In the genomic region with DNA sequence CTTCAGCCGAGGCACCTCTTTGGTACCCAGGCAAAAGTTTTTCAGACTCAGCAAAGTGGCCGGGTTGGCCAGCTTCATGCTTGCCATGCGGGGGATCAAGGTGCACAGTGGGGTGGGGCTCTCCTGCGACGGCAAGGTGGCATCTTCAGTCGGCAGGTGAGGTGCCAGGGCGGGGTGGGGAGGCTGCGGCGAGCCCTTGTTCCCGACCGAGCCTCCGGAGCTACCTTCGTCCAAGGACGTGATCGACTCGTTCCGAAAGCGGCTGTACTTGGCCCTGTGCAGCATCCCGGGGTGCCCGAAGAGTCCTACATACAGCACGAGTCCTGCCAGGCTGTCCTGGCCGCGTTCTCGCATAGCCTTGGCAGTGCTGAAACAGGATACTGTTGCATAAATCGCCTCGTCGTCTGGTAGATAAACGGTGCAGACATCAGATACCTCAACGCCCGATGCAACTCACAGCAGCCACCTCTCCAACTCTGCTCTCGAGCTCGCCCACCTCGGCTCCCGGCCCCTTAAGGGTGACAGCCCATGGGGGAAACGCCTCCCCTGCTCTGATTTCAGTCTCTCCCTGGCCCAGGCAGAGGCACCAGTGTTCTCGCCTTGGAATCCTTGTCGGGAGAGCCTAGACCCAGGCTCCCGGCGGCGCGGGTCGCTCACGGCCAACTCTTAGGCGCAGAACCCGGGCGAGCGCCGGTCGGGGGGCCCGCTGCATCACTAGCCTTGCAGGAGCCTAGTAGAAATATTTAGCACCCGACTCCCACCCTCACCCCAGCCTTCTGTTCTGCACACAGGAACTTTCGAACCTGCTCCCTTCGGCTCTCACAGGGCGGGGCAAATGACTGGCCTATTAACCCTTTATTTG, we compare ENCODE assay signal across 8 cellular contexts. TPM values are rescaled to one million over a fixed set of nuclear protein-coding genes. Genes with fewer than 3 reads are reported as not detected.
DNase-seq lines count a peak whose midpoint lies in the region; ATAC-seq and TF ChIP-seq lines count a peak whose summit lies in the region.

No MANE protein-coding gene starts in this region.

- ATAC-seq in GM21723 (IDR thresholded peaks at IDR 0.05; ENCODE audit: unreplicated experiment), result peak; percentile 12
- ATAC-seq in activated B cell treated with CpG ODN at 0.5 μM for 24 hours (ENCODE audit: low read depth), result peak; percentile 31
- no peak for ATAC-seq in HG02588 (IDR thresholded peaks at IDR 0.05; ENCODE audit: unreplicated experiment)
- ATAC-seq in HG02763 (IDR thresholded peaks at IDR 0.05; ENCODE audit: unreplicated experiment), result no peak

- H3K27ac ChIP-seq in AG04450 (ENCODE audit: low read depth, low read length), result peak overlapping the region; percentile 62

- DNase-seq in AG04450 (ENCODE audit: low read depth, low spot score) (no peak), activated B cell treated with CpG ODN at 0.5 μM for 24 hours (no peak), foreskin fibroblast (peak; percentile 47 to 77), occipital lobe (lab: John Stamatoyannopoulos, UW) (peak; percentile 13), SIG-M5 treated with dmso at 0.1 percent for 504 hours (lab: John Stamatoyannopoulos, UW; ENCODE audit: unreplicated experiment) (no peak)

- H3K4me3 Mint-ChIP-seq in activated B cell treated with CpG ODN at 0.5 μM for 24 hours, result peak overlapping the region; percentile 79

- H3K36me3 Mint-ChIP-seq in activated B cell treated with CpG ODN at 0.5 μM for 24 hours (ENCODE audit: low read depth), result no peaks in the 10 kb centered on the region

- H3K4me1 Mint-ChIP-seq in activated B cell treated with CpG ODN at 0.5 μM for 24 hours, result peaks cover 22% of the 10 kb centered on the region

- no peak overlapping the region for H3K27ac Mint-ChIP-seq in activated B cell treated with CpG ODN at 0.5 μM for 24 hours

- peaks cover 42% of the 10 kb centered on the region for H3K27me3 Mint-ChIP-seq in activated B cell treated with CpG ODN at 0.5 μM for 24 hours

- POLR2A ChIA-PET in AG04450 (lab: Yijun Ruan, JAX), result interaction anchor here (1.4 to 1.5 kb wide), 3 partner anchors 13 to 85 kb away, joined by 4 to 6 read pairs (median 6); a partner anchor contains a TSS
- POLR2A ChIA-PET in activated B cell treated with CpG ODN at 0.5 μM for 24 hours (lab: Charles Lee), result no interaction called here

- CTCF ChIA-PET in AG04450 (lab: Charles Lee) (interaction anchor here (0.6 to 7.2 kb wide), 8 partner anchors 9 to 183 kb away, joined by 3 to 94 read pairs (median 8); no protein-coding TSS in a partner anchor), activated B cell treated with CpG ODN at 0.5 μM for 24 hours (lab: Charles Lee) (interaction anchor here (1.5 to 1.7 kb wide), 2 partner anchors 9 to 12 kb away, joined by 3 to 14 read pairs; no protein-coding TSS in a partner anchor)

- H3K9me3 ChIP-seq in AG04450 (ENCODE audit: control insufficient read depth, insufficient read depth, low read length), result no peaks in the 10 kb centered on the region

- H3K9me3 Mint-ChIP-seq in activated B cell treated with CpG ODN at 0.5 μM for 24 hours, result no peaks in the 10 kb centered on the region

- no peak for TF ChIP-seq CTCF in AG04450 (IDR thresholded peaks at IDR 0.05; ENCODE audit: low read depth, low read length)
- TF ChIP-seq CTCF in activated B cell treated with CpG ODN at 0.5 μM for 24 hours (IDR thresholded peaks at IDR 0.05), result no peak
- TF ChIP-seq CTCF in foreskin fibroblast (IDR thresholded peaks at IDR 0.05; ENCODE audit: low read depth, low read length), result no peak

- H3K4me3 ChIP-seq in AG04450 (ENCODE audit: low read depth, low read length) (peak overlapping the region; percentile 75), foreskin fibroblast (ENCODE audit: low read depth in 1 of 2, low read length in 2 of 2) (peak overlapping the region; percentile 64 to 77)

- H3K27me3 ChIP-seq in AG04450 (ENCODE audit: control insufficient read depth, insufficient read depth, low read length), result no peaks in the 10 kb centered on the region

- intact Hi-C loops in activated B cell treated with CpG ODN at 0.5 μM for 24 hours (cut with micrococcal nuclease), result no loop called here

RNA-seq across cellular contexts. Expression of a gene that starts 0.8 kb away (rescaled TPM):
- 5.1 TPM in 2 replicates for polyA plus RNA-seq in AG04450 (2011; rRNA removed)
- 6.4 and 8.4 TPM in 2 replicates for polyA minus RNA-seq in AG04450 (2011; rRNA and poly(A)+ RNA removed)
- total RNA-seq in activated B cell treated with CpG ODN at 0.5 μM for 24 hours (0.24 TPM in 1 of 2 replicates, not detected in the other), occipital lobe (5.5 TPM)

Comparison
In these comparisons a context has a peak if more than half of its experiments do, and no peak if none do; other contexts are left out.
1. DNase-seq: peak in foreskin fibroblast (2 of 2) and occipital lobe (single experiment); none in AG04450 (single experiment), activated B cell treated with CpG ODN at 0.5 μM for 24 hours (single experiment) and SIG-M5 treated with dmso at 0.1 percent for 504 hours (single experiment).
2. ATAC-seq: peak in GM21723 (single experiment) and activated B cell treated with CpG ODN at 0.5 μM for 24 hours (single experiment); none in HG02588 (single experiment) and HG02763 (single experiment).